ENCODE assay signal across 1 cellular context in the genomic region with DNA sequence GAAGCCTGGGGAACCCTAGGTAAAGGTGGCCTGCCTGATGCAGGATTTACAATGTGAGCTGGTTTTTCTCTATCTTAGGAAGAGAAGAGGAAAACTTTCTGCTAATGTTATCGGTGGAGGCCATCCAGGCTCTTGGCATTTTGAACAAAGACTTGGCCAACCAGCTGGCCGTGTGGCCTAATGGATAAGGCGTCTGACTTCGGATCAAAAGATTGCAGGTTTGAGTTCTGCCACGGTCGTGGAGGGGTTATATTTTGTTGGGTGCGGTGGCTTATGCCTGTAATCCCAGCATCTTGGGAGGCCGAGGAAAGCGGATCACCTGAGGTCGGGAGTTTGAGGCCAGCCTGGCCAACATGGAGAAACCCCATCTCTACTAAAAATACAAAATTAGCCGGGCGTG.
TF ChIP-seq lines count a peak whose summit lies in the region.

No MANE protein-coding gene starts in this region.

TF ChIP-seq in IMR-90, 13 proteins besides CTCF, POLR2A, EP300 and RAD21:
- TF ChIP-seq SMC3 (IDR thresholded peaks at IDR 0.05; ENCODE audit: low read depth, low read length) (no peak), MAZ (IDR thresholded peaks at IDR 0.05; ENCODE audit: borderline replicate concordance, low read depth, low read length) (no peak), MXI1 (IDR thresholded peaks at IDR 0.05; ENCODE audit: borderline replicate concordance, low read depth, low read length) (no peak)
- TF ChIP-seq, protein P1, sequence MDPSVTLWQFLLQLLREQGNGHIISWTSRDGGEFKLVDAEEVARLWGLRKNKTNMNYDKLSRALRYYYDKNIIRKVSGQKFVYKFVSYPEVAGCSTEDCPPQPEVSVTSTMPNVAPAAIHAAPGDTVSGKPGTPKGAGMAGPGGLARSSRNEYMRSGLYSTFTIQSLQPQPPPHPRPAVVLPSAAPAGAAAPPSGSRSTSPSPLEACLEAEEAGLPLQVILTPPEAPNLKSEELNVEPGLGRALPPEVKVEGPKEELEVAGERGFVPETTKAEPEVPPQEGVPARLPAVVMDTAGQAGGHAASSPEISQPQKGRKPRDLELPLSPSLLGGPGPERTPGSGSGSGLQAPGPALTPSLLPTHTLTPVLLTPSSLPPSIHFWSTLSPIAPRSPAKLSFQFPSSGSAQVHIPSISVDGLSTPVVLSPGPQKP (IDR thresholded peaks at IDR 0.05; ENCODE audit: borderline replicate concordance, low read depth, low read length): no peak
